Comparison of ENCODE assay signal across 15 cellular contexts in the genomic region with DNA sequence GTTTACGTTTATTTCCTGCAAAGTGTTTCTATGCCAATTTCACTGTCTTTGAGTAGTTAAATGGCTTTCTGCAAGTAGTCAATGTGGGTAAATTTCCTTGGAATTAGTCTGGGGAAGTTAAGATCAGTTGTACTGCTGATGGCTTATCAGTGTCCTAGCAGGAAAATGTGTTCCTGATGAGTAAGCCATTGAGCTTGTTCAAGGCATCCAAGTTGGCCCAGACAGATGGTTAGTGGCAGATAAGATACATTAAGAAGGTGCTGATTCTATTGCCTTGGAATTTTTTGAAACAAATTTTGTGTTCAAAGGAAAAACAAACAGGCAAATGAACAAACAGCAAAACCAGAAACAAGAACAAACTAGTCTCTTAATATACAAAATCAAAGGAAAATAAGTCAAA.
DNase-seq lines count a peak whose midpoint lies in the region; ATAC-seq and TF ChIP-seq lines count a peak whose summit lies in the region.
"Had no signal": no experiment of that assay in that cellular context is flagged by ENCODE, and none has a peak within 500 bp of the region (broad histone marks: within the 10 kb centered on the region; RNA-seq: fewer than 3 reads in every experiment).

No MANE protein-coding gene starts in this region.

- TF ChIP-seq EP300 in SK-N-SH (IDR thresholded peaks at IDR 0.05; ENCODE audit: borderline replicate concordance in 1 of 2, low read depth in 1 of 2, low read length in 1 of 2) = peak; percentile 52 to 100; a peak in 3 of 4 replicates

- H3K36me3 Mint-ChIP-seq in mesothelial cell of epicardium = no peaks in the 10 kb centered on the region

- H3F3A ChIP-seq in SK-N-SH (replicated peaks; ENCODE audit: insufficient read depth) = peaks cover 17% of the 10 kb centered on the region

- no peaks in the 10 kb centered on the region for H3K9me3 ChIP-seq in SK-N-SH

- H3K4me1 ChIP-seq in SK-N-SH (ENCODE audit: control insufficient read depth in 1 of 2, insufficient read depth in 2 of 2, low read depth in 1 of 2, low read length in 1 of 2) = peaks cover 0 to 6% of the 10 kb centered on the region in 2 experiments; a peak in 2 of 4 replicates
- H3K4me1 ChIP-seq: spleen had no signal

- H3K9me2 ChIP-seq in SK-N-SH = no peaks in the 10 kb centered on the region

- no peak for TF ChIP-seq RAD21 in SK-N-SH (IDR thresholded peaks at IDR 0.05; ENCODE audit: low read length)

- DNase-seq in NCI-H2171 treated with DMSO at 0.1 percent for 48 hours (lab: John Stamatoyannopoulos, UW) (peak; percentile 32), NCI-H2171 (lab: John Stamatoyannopoulos, UW) (no peak), SK-N-SH (no peak), fibroblast of pulmonary artery (ENCODE audit: low read depth) (peak; percentile 59), skeletal muscle cell (ENCODE audit: low read depth) (peak; percentile 31), amygdala (lab: John Stamatoyannopoulos, UW) (no peak), mesothelial cell of epicardium (ENCODE audit: low spot score in 2 of 2, unreplicated experiment in 2 of 2) (no peak)
- DNase-seq: 8988T; activated gamma-delta T cell treated with Interleukin-2 at 50 U/mL for 16 hours; central memory CD4-positive, alpha-beta T cell; spleen had no signal

- no peak overlapping the region for H3K9ac ChIP-seq in SK-N-SH

- POLR2A ChIA-PET in SK-N-SH (lab: Yijun Ruan, JAX) = no interaction called here

- H3K27me3 Mint-ChIP-seq in mesothelial cell of epicardium (ENCODE audit: low read depth) = no peaks in the 10 kb centered on the region

- H3K4me2 ChIP-seq in SK-N-SH = 0 out of 2 replicates have a peak overlapping the region, but pooled peaks have one; percentile 21

- H4K20me1 ChIP-seq in SK-N-SH (ENCODE audit: insufficient read depth) = no peaks in the 10 kb centered on the region

- 15% methylated on average over 1 of the region's 1 CpG for WGBS in SK-N-SH (ENCODE audit: low lambda C conversion rate)

- no peaks in the 10 kb centered on the region for H3K27me3 ChIP-seq in SK-N-SH (ENCODE audit: insufficient read depth)
- H3K27me3 ChIP-seq: spleen had no signal

- H3K4me3 ChIP-seq in SK-N-SH (ENCODE audit: low read depth in 2 of 2, low read length in 1 of 2) (no peak overlapping the region), fibroblast of pulmonary artery (replicated peaks; ENCODE audit: low read depth, low read length) (no peak overlapping the region), skeletal muscle cell (ENCODE audit: low read depth, low read length) (no peak overlapping the region)
- H3K4me3 ChIP-seq: spleen had no signal

- no peaks in the 10 kb centered on the region for H3K36me3 ChIP-seq in SK-N-SH (replicated peaks in 1 of 2; ENCODE audit: control insufficient read depth in 1 of 2, insufficient read depth in 2 of 2, low read length in 1 of 2)
- H3K36me3 ChIP-seq: spleen had no signal

- no peaks in the 10 kb centered on the region for H3K79me2 ChIP-seq in SK-N-SH (ENCODE audit: insufficient read depth)

- CTCF ChIA-PET in SK-N-SH (lab: Yijun Ruan, JAX) = no interaction called here

- TF ChIP-seq CTCF in SK-N-SH (IDR thresholded peaks at IDR 0.05) (no peak), fibroblast of pulmonary artery (IDR thresholded peaks at IDR 0.05; ENCODE audit: low read length, missing control alignments) (no peak), mesothelial cell of epicardium (IDR thresholded peaks at IDR 0.05; ENCODE audit: unreplicated experiment) (no peak)

- no peak for ATAC-seq in HG03520 (IDR thresholded peaks at IDR 0.05; ENCODE audit: unreplicated experiment)
- ATAC-seq: HepG2 had no signal

- H3K27ac Mint-ChIP-seq in mesothelial cell of epicardium = no peak overlapping the region

- H3K4me1 Mint-ChIP-seq in mesothelial cell of epicardium = peaks cover 6% of the 10 kb centered on the region

- H3K4me3 Mint-ChIP-seq in mesothelial cell of epicardium = no peak overlapping the region

- H3K27ac ChIP-seq in SK-N-SH (ENCODE audit: low read depth in 2 of 2, low read length in 1 of 2) = peak overlapping the region; percentile 17 to 63; a peak in 3 of 4 replicates
- H3K27ac ChIP-seq: epithelial cell of prostate, spleen, VCaP had no signal

- no peak overlapping the region for H2AFZ ChIP-seq in SK-N-SH (ENCODE audit: low read depth)

- H3K9me3 Mint-ChIP-seq in mesothelial cell of epicardium = no peaks in the 10 kb centered on the region

TF ChIP-seq in SK-N-SH, 30 proteins besides CTCF, POLR2A, EP300 and RAD21 (continues in another document):
- TF ChIP-seq YY1 (IDR thresholded peaks at IDR 0.05; ENCODE audit: low read depth) (peak; percentile 57; the same call in 1 of the 2 replicates), SIN3A (IDR thresholded peaks at IDR 0.05; ENCODE audit: borderline replicate concordance, low read depth, low read length) (peak; percentile 68; the same call in 1 of the 2 replicates), JUND (IDR thresholded peaks at IDR 0.05) (peak; percentile 100), TEAD4 (IDR thresholded peaks at IDR 0.05; ENCODE audit: borderline replicate concordance, insufficient read depth) (peak; percentile 100), MXI1 (IDR thresholded peaks at IDR 0.05; ENCODE audit: low read depth, low read length) (no peak), EZH2phosphoT487 (IDR thresholded peaks at IDR 0.05; ENCODE audit: borderline replicate concordance, low read depth) (no peak), GABPA (IDR thresholded peaks at IDR 0.05; ENCODE audit: low read depth) (no peak), CHD2 (IDR thresholded peaks at IDR 0.05; ENCODE audit: low read length, partially characterized antibody) (no peak), ELF1 (IDR thresholded peaks at IDR 0.05) (peak; percentile 33; the same call in 1 of the 2 replicates), RFX5 (IDR thresholded peaks at IDR 0.05; ENCODE audit: low read length) (no peak), GATA2 (CRISPR knock-in tag; IDR thresholded peaks at IDR 0.05) (no peak), FOSL2 (IDR thresholded peaks at IDR 0.05; ENCODE audit: borderline replicate concordance, low read depth) (peak; percentile 99), POLR2AphosphoS5 (IDR thresholded peaks at IDR 0.05; ENCODE audit: low read depth, low read length) (peak; percentile 82; the same call in 1 of the 2 replicates), TAF1 (IDR thresholded peaks at IDR 0.05; ENCODE audit: borderline replicate concordance, low read depth, low read length) (no peak), FOXM1 (IDR thresholded peaks at IDR 0.05; ENCODE audit: low read depth) (peak; percentile 98), TCF12 (IDR thresholded peaks at IDR 0.05) (peak; percentile 100), SMC3 (IDR thresholded peaks at IDR 0.05; ENCODE audit: low read depth, low read length) (no peak), NRF1 (IDR thresholded peaks at IDR 0.05; ENCODE audit: low read depth, low read length) (no peak), MEF2A (IDR thresholded peaks at IDR 0.05; ENCODE audit: borderline replicate concordance, low read depth) (peak; percentile 86; the same call in 1 of the 2 replicates), FOXJ3 (CRISPR knock-in tag; IDR thresholded peaks at IDR 0.05) (no peak), RXRA (IDR thresholded peaks at IDR 0.05; ENCODE audit: borderline replicate concordance, low read depth) (peak; percentile 87), RCOR1 (IDR thresholded peaks at IDR 0.05; ENCODE audit: low read length) (no peak)
- TF ChIP-seq, protein P1, sequence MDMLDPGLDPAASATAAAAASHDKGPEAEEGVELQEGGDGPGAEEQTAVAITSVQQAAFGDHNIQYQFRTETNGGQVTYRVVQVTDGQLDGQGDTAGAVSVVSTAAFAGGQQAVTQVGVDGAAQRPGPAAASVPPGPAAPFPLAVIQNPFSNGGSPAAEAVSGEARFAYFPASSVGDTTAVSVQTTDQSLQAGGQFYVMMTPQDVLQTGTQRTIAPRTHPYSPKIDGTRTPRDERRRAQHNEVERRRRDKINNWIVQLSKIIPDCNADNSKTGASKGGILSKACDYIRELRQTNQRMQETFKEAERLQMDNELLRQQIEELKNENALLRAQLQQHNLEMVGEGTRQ (IDR thresholded peaks at IDR 0.05; ENCODE audit: borderline replicate concordance, low read depth, low read length) = no peak
- TF ChIP-seq, protein P2, sequence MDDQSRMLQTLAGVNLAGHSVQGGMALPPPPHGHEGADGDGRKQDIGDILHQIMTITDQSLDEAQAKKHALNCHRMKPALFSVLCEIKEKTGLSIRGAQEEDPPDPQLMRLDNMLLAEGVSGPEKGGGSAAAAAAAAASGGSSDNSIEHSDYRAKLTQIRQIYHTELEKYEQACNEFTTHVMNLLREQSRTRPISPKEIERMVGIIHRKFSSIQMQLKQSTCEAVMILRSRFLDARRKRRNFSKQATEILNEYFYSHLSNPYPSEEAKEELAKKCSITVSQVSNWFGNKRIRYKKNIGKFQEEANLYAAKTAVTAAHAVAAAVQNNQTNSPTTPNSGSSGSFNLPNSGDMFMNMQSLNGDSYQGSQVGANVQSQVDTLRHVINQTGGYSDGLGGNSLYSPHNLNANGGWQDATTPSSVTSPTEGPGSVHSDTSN (IDR thresholded peaks at IDR 0.05) = peak; percentile 96
- TF ChIP-seq, protein P3, sequence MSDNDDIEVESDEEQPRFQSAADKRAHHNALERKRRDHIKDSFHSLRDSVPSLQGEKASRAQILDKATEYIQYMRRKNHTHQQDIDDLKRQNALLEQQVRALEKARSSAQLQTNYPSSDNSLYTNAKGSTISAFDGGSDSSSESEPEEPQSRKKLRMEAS (IDR thresholded peaks at IDR 0.05; ENCODE audit: low read depth) = peak; percentile 79
- TF ChIP-seq, protein P4, sequence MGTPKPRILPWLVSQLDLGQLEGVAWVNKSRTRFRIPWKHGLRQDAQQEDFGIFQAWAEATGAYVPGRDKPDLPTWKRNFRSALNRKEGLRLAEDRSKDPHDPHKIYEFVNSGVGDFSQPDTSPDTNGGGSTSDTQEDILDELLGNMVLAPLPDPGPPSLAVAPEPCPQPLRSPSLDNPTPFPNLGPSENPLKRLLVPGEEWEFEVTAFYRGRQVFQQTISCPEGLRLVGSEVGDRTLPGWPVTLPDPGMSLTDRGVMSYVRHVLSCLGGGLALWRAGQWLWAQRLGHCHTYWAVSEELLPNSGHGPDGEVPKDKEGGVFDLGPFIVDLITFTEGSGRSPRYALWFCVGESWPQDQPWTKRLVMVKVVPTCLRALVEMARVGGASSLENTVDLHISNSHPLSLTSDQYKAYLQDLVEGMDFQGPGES (IDR thresholded peaks at IDR 0.05; ENCODE audit: low read depth, low read length) = no peak
- TF ChIP-seq, protein P5, sequence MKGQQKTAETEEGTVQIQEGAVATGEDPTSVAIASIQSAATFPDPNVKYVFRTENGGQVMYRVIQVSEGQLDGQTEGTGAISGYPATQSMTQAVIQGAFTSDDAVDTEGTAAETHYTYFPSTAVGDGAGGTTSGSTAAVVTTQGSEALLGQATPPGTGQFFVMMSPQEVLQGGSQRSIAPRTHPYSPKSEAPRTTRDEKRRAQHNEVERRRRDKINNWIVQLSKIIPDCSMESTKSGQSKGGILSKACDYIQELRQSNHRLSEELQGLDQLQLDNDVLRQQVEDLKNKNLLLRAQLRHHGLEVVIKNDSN (IDR thresholded peaks at IDR 0.05; ENCODE audit: borderline replicate concordance, low read depth) = no peak

Comparison
In these comparisons a context has a peak if more than half of its experiments do, and no peak if none do; other contexts are left out.
1. DNase-seq: peak in NCI-H2171 treated with DMSO at 0.1 percent for 48 hours (single experiment), fibroblast of pulmonary artery (single experiment) and skeletal muscle cell (single experiment); none in NCI-H2171 (single experiment), SK-N-SH (single experiment), amygdala (0 of 56) and mesothelial cell of epicardium (0 of 2).